Comparison of ENCODE assay signal across 1 cellular context in the genomic region with DNA sequence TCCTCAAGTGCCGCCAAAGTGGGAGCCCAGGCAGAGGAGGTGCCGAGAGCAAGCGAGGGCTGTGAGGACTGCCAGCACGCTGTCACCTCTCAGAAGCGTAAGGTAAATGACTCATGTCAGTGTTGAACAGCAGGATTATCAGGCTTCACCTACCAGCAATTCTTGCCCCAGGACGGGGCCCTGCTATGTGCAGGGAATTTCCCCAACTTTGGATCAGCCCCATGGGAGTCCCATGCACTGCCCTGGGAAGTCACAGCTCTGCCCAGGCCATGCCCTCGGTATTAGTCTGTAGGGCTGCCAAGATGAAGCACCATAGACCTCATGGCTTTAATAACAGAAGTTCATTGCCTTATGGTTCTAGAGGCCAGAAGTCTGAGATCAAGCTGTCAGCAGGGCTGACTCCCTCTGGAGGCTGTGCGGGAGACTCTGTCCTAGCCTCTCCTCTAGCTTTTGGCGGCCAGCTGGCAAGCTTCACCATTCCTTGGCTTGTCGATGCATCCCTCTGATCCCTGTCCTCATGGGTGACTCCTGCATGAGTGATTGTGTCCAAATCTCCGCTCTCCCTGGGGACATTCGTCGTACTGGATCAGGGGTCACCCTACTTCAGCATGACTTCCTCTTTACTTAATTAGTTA.
TF ChIP-seq lines count a peak whose summit lies in the region.

No MANE protein-coding gene starts in this region.

TF ChIP-seq in H1, 55 proteins besides CTCF, POLR2A, EP300 and RAD21:
- no peak for TF ChIP-seq NRF1 (IDR thresholded peaks at IDR 0.05; ENCODE audit: low read depth, low read length)
- TF ChIP-seq KDM1A (IDR thresholded peaks at IDR 0.05; ENCODE audit: borderline replicate concordance, low read length) = no peak
- TF ChIP-seq RBBP5 (IDR thresholded peaks at IDR 0.05; ENCODE audit: borderline replicate concordance, low read depth, low read length) = no peak
- TF ChIP-seq MAFK (IDR thresholded peaks at IDR 0.05; ENCODE audit: low read depth, low read length) = no peak
- no peak for TF ChIP-seq SP1 (IDR thresholded peaks at IDR 0.05; ENCODE audit: low read depth, low read length)
- no peak for TF ChIP-seq SP2 (IDR thresholded peaks at IDR 0.05; ENCODE audit: low read length)
- no peak for TF ChIP-seq RFX5 (IDR thresholded peaks at IDR 0.05; ENCODE audit: borderline replicate concordance, low read depth, low read length)
- no peak for TF ChIP-seq HDAC6 (IDR thresholded peaks at IDR 0.05; ENCODE audit: low read depth, low read length)
- TF ChIP-seq CEBPB (IDR thresholded peaks at IDR 0.05; ENCODE audit: low read depth, low read length) = no peak
